27 cellular contexts compared by ENCODE assay signal in genomic region chr9:575139-575538, GRCh38.
"Had no signal": no experiment of that assay in that cellular context is flagged by ENCODE, and none has a peak within 500 bp of the region (broad histone marks: within the 10 kb centered on the region; RNA-seq: fewer than 3 reads in every experiment).

No MANE protein-coding gene starts in this region.

- H3K4me3 ChIP-seq: colonic mucosa, gastrocnemius medialis, right lobe of liver, thoracic aorta, uterus had no signal

- H3K27me3 ChIP-seq: colonic mucosa, gastrocnemius medialis, right lobe of liver, uterus had no signal

- H3K27ac ChIP-seq: colonic mucosa, epithelial cell of prostate, gastrocnemius medialis, thoracic aorta, uterus, VCaP had no signal

- ATAC-seq: activated naive CD4-positive, alpha-beta T cell treated with anti-CD3 and anti-CD28 coated beads, Interleukin-2, amount 50 U/mL, for 72 hours; gastrocnemius medialis; naive thymus-derived CD4-positive, alpha-beta T cell; right lobe of liver; stimulated activated naive CD8-positive, alpha-beta T cell treated with anti-CD3 and anti-CD28 coated beads, Interleukin-15, Interleukin-2, amounts not matched to agents 100 U/mL and 50 U/mL, for 24 hours had no signal

- H3K36me3 ChIP-seq: colonic mucosa, gastrocnemius medialis, right lobe of liver, thoracic aorta, uterus had no signal

- H3K4me1 Mint-ChIP-seq: naive thymus-derived CD4-positive, alpha-beta T cell had no signal

- H3K9me3 ChIP-seq: colonic mucosa, gastrocnemius medialis, right lobe of liver, thoracic aorta, uterus had no signal

- DNase-seq: activated CD4-positive, alpha-beta T cell treated with anti-CD3 and anti-CD28 coated beads for 4 hours; activated CD4-positive, alpha-beta T cell treated with anti-CD3 and anti-CD28 coated beads, Interleukin-2, amount 50 U/mL, for 48 hours; activated CD8-positive, alpha-beta memory T cell treated with anti-CD3 and anti-CD28 coated beads, Interleukin-2, amount 50 U/mL, for 48 hours; activated gamma-delta T cell treated with Interleukin-2 at 50 U/mL for 16 hours; activated T-cell treated with anti-CD3 and anti-CD28 coated beads, Interleukin-2, amount 50 U/mL, for 24 hours; cerebellar nuclear complex; colonic mucosa; effector CD8-positive, alpha-beta T cell; gastrocnemius medialis; glutamatergic neuron; hippocampal formation; left cardiac atrium; midbrain; naive thymus-derived CD4-positive, alpha-beta T cell; posterior cingulate gyrus; right lobe of liver; stimulated activated CD4-positive, alpha-beta T cell treated with anti-CD3 and anti-CD28 coated beads, Interleukin-4, amount 100 ng/mL, for 1 hour; stimulated activated naive CD8-positive, alpha-beta T cell treated with anti-CD3 and anti-CD28 coated beads, Interleukin-15, Interleukin-2, amounts not matched to agents 100 U/mL and 50 U/mL, for 24 hours; SW 1271; T-helper 9 cell; trophoblast cell; uterus had no signal

- H3K4me3 Mint-ChIP-seq: activated T-cell treated with anti-CD3 and anti-CD28 coated beads, Interleukin-2, amount 50 U/mL, for 24 hours; naive thymus-derived CD4-positive, alpha-beta T cell; T-helper 1 cell treated with Interleukin-12 subunit alpha and Interleukin-12 subunit beta and Interleukin-4 antibody, amounts not matched to agents 30 μg/mL and 1 μg/mL, for 36 hours had no signal

- H3K27ac Mint-ChIP-seq: activated naive CD4-positive, alpha-beta T cell treated with anti-CD3 and anti-CD28 coated beads, Interleukin-2, amount 50 U/mL, for 72 hours; activated T-cell treated with anti-CD3 and anti-CD28 coated beads, Interleukin-2, amount 50 U/mL, for 24 hours; naive thymus-derived CD4-positive, alpha-beta T cell; T-helper 1 cell treated with Interleukin-12 subunit alpha and Interleukin-12 subunit beta and Interleukin-4 antibody, amounts not matched to agents 30 μg/mL and 1 μg/mL, for 36 hours had no signal

- H3K9me3 Mint-ChIP-seq: activated naive CD4-positive, alpha-beta T cell treated with anti-CD3 and anti-CD28 coated beads, Interleukin-2, amount 50 U/mL, for 72 hours; activated T-cell treated with anti-CD3 and anti-CD28 coated beads, Interleukin-2, amount 50 U/mL, for 24 hours; T-helper 1 cell treated with Interleukin-12 subunit alpha and Interleukin-12 subunit beta and Interleukin-4 antibody, amounts not matched to agents 30 μg/mL and 1 μg/mL, for 36 hours had no signal

- H3K4me1 ChIP-seq: colonic mucosa, uterus had no signal
